15 cellular contexts compared by ENCODE assay signal in the genomic region with DNA sequence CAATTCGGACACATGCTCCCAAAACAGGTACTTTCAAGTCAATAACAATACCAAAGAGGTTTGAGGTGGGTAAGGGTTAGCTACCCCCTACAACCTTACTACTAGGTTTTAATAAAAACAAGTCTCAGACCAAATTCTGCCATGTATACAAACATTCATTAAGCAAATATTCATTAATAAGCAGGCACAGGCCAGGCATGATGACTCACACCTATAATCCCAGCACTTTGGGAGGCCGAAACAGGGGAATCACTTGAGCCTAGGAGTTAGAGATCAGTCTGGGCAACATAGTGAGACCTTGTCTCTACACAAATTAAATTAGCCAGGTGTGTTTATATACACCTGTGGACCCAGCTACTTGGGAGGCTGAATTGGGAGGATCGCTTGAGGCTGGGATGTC.
"Had no signal": no experiment of that assay in that cellular context is flagged by ENCODE, and none has a peak within 500 bp of the region (broad histone marks: within the 10 kb centered on the region; RNA-seq: fewer than 3 reads in every experiment).

No MANE protein-coding gene starts in this region.

- H3K4me3 ChIP-seq: colonic mucosa, heart left ventricle, mucosa of descending colon, uterus had no signal

- H3K36me3 ChIP-seq: colonic mucosa, heart left ventricle, neutrophil, uterus had no signal

- H3K9me3 ChIP-seq: colonic mucosa, mucosa of descending colon, neutrophil had no signal

- FAIRE-seq: frontal cortex, small intestine had no signal

- H3K4me1 ChIP-seq: colonic mucosa, heart left ventricle, uterus had no signal

- H3K27me3 ChIP-seq: colonic mucosa, heart left ventricle, neutrophil, uterus had no signal

- DNase-seq: colonic mucosa; dermis blood vessel endothelial cell; erythroblast; heart left ventricle; hippocampal formation; left colon; mucosa of descending colon; naive thymus-derived CD8-positive, alpha-beta T cell; right cardiac atrium; small intestine; stimulated activated CD4-positive, alpha-beta T cell treated with anti-CD3 and anti-CD28 coated beads, Interleukin-2, amount 100 ng/mL, for 48 hours; stimulated activated naive CD4-positive, alpha-beta T cell treated with Interleukin-2 at 50 U/mL for 16 hours; uterus had no signal

- ATAC-seq: heart left ventricle; left colon; mucosa of descending colon; naive thymus-derived CD8-positive, alpha-beta T cell; right cardiac atrium had no signal

- H3K27ac ChIP-seq: colonic mucosa, heart left ventricle, neutrophil, uterus had no signal
